8 cellular contexts compared by ENCODE assay signal in genomic region chr16:2022723-2023097, GRCh38. TPM values are rescaled to one million over a fixed set of nuclear protein-coding genes. Genes with fewer than 3 reads are reported as not detected.
A peak's percentile ranks its signal among the peaks of the same experiment; 100 is the strongest.
DNase-seq lines count a peak whose midpoint lies in the region; ATAC-seq and TF ChIP-seq lines count a peak whose summit lies in the region.

No MANE protein-coding gene starts in this region.

- no peaks in the 10 kb centered on the region for H3K36me3 ChIP-seq in left ventricle myocardium inferior

- peaks cover 4% of the 10 kb centered on the region for H3K36me3 Mint-ChIP-seq in activated CD8-positive, alpha-beta T cell treated with anti-CD3 and anti-CD28 coated beads for 36 hours (ENCODE audit: low read depth)

- intact Hi-C loops in activated CD8-positive, alpha-beta T cell treated with anti-CD3 and anti-CD28 coated beads for 36 hours (cut with micrococcal nuclease): loop anchor here (2.0 kb wide), 1 partner anchor 118 kb away; no protein-coding TSS in a partner anchor
- intact Hi-C loops in left ventricle myocardium inferior (cut with micrococcal nuclease): loop anchor here (10.0 kb wide), 1 partner anchor 122 kb away; the partner anchor contains the start of gene RAB26

- H3K4me3 ChIP-seq in left ventricle myocardium inferior (peak overlapping the region; percentile 60), skin epidermis (peak overlapping the region in 6 of 7 experiments; percentile 3 to 24 (median 14))

- peaks cover 50% of the 10 kb centered on the region for H3K27me3 ChIP-seq in left ventricle myocardium inferior (ENCODE audit: low read depth)

- no peak overlapping the region for H3K27ac Mint-ChIP-seq in activated CD8-positive, alpha-beta T cell treated with anti-CD3 and anti-CD28 coated beads for 36 hours

- peak overlapping the region; percentile 49 for H3K4me3 Mint-ChIP-seq in activated CD8-positive, alpha-beta T cell treated with anti-CD3 and anti-CD28 coated beads for 36 hours

- H3K27ac ChIP-seq in left ventricle myocardium inferior (replicated peaks) (peak overlapping the region; percentile 98), skin epidermis (peak overlapping the region in 3 of 21 experiments; percentile 21 to 48 (median 45))

- no peak for TF ChIP-seq CTCF in activated CD8-positive, alpha-beta T cell treated with anti-CD3 and anti-CD28 coated beads for 36 hours (IDR thresholded peaks at IDR 0.05)
- no peak for TF ChIP-seq CTCF in left ventricle myocardium inferior (IDR thresholded peaks at IDR 0.05; ENCODE audit: borderline replicate concordance)

- ATAC-seq in HG02840 (IDR thresholded peaks at IDR 0.05; ENCODE audit: low FRiP score, unreplicated experiment): peak; percentile 9
- ATAC-seq in activated CD8-positive, alpha-beta T cell treated with anti-CD3 and anti-CD28 coated beads for 36 hours: peak; percentile 26

- H3K27me3 Mint-ChIP-seq in activated CD8-positive, alpha-beta T cell treated with anti-CD3 and anti-CD28 coated beads for 36 hours: peaks cover 25% of the 10 kb centered on the region

- no peaks in the 10 kb centered on the region for H3K9me3 ChIP-seq in left ventricle myocardium inferior (replicated peaks)

- H3K4me1 Mint-ChIP-seq in activated CD8-positive, alpha-beta T cell treated with anti-CD3 and anti-CD28 coated beads for 36 hours (ENCODE audit: low read depth): peaks cover 23% of the 10 kb centered on the region

- H3K4me1 ChIP-seq in left ventricle myocardium inferior: peaks cover 64% of the 10 kb centered on the region

- DNase-seq in COLO829 (ENCODE audit: low spot score): peak; percentile 36
- no peak for DNase-seq in activated CD8-positive, alpha-beta T cell treated with anti-CD3 and anti-CD28 coated beads for 36 hours
- DNase-seq in left ventricle myocardium inferior: no peak
- no peak for DNase-seq in AG08395 (ENCODE audit: low spot score)
- no peak for DNase-seq in HT-29 (ENCODE audit: low spot score)
- no peak for DNase-seq in DMS79 (lab: John Stamatoyannopoulos, UW)

- no peaks in the 10 kb centered on the region for H3K9me3 Mint-ChIP-seq in activated CD8-positive, alpha-beta T cell treated with anti-CD3 and anti-CD28 coated beads for 36 hours

- POLR2A ChIA-PET in activated CD8-positive, alpha-beta T cell treated with anti-CD3 and anti-CD28 coated beads for 36 hours (lab: Charles Lee): interaction anchor here (0.7 to 2.4 kb wide), 8 partner anchors 18 to 132 kb away, joined by 3 to 12 read pairs (median 3); partner anchors contain the start of genes NTHL1, RPS2, TRAF7 and TSC2

- CTCF ChIA-PET in activated CD8-positive, alpha-beta T cell treated with anti-CD3 and anti-CD28 coated beads for 36 hours (lab: Charles Lee): interaction anchor here (0.6 to 3.8 kb wide), 18 partner anchors 9 to 236 kb away, joined by 3 to 46 read pairs (median 4); partner anchors contain the start of genes NTHL1, PKD1, TRAF7 and TSC2

RNA-seq across cellular contexts. Expression of gene NPW, which starts 3.1 kb away (rescaled TPM):
- 10 to 100 TPM; 24.3 to 28.3 TPM for total RNA-seq in activated CD8-positive, alpha-beta T cell treated with anti-CD3 and anti-CD28 coated beads for 36 hours
- not detected for total RNA-seq in left ventricle myocardium inferior
- 0.91 and 2.7 TPM in 2 replicates for total RNA-seq in HT-29 (2014; rRNA removed; shearing (Covaris generic))

RNA-seq across cellular contexts. Expression of gene NHERF2, which starts 4.0 kb away (rescaled TPM):
- 1 to 10 TPM; 2.8 to 3.0 TPM for total RNA-seq in activated CD8-positive, alpha-beta T cell treated with anti-CD3 and anti-CD28 coated beads for 36 hours
- 221 TPM for total RNA-seq in left ventricle myocardium inferior
- total RNA-seq in HT-29 (2014; rRNA removed; shearing (Covaris generic)): 258 and 259 TPM in 2 replicates

RNA-seq across cellular contexts. Expression of gene ZNF598, which starts 13.1 kb away (rescaled TPM):
- total RNA-seq in activated CD8-positive, alpha-beta T cell treated with anti-CD3 and anti-CD28 coated beads for 36 hours: 10 to 100 TPM; 85.5 to 90.3 TPM
- 14.5 TPM for total RNA-seq in left ventricle myocardium inferior
- total RNA-seq in HT-29 (2014; rRNA removed; shearing (Covaris generic)): 42.9 and 49.0 TPM in 2 replicates

RNA-seq across cellular contexts. Expression of gene NTHL1, which starts 24.9 kb away (rescaled TPM):
- 10 to 100 TPM; 28.2 to 29.8 TPM for total RNA-seq in activated CD8-positive, alpha-beta T cell treated with anti-CD3 and anti-CD28 coated beads for 36 hours
- 21.7 TPM for total RNA-seq in left ventricle myocardium inferior
- total RNA-seq in HT-29 (2014; rRNA removed; shearing (Covaris generic)): 157 and 215 TPM in 2 replicates

RNA-seq across cellular contexts. Expression of gene TSC2, which starts 25.1 kb away (rescaled TPM):
- 10 to 100 TPM; 54.4 to 57.3 TPM for total RNA-seq in activated CD8-positive, alpha-beta T cell treated with anti-CD3 and anti-CD28 coated beads for 36 hours
- total RNA-seq in left ventricle myocardium inferior: 80.1 TPM
- 75.1 and 85.0 TPM in 2 replicates for total RNA-seq in HT-29 (2014; rRNA removed; shearing (Covaris generic))

Comparison
In these comparisons a context has a peak if more than half of its experiments do, and no peak if none do; other contexts are left out.
1. RNA of gene NHERF2, which starts 4.0 kb away (total RNA-seq): 258 to 259 TPM in HT-29 and 221 TPM in left ventricle myocardium inferior (single experiment); 2.8 to 3.0 TPM in activated CD8-positive, alpha-beta T cell treated with anti-CD3 and anti-CD28 coated beads for 36 hours; every median in the first group is over 10 times any median in the second.